Comparison of ENCODE assay signal across 8 cellular contexts in genomic region chr1:207823880-207824566, GRCh38.
A peak's percentile ranks its signal among the peaks of the same experiment; 100 is the strongest.
DNase-seq lines count a peak whose midpoint lies in the region; ATAC-seq and TF ChIP-seq lines count a peak whose summit lies in the region.

No MANE protein-coding gene starts in this region.

- no peak overlapping the region for H3K27ac Mint-ChIP-seq in GM23338
- H3K27ac Mint-ChIP-seq in activated CD8-positive, alpha-beta memory T cell treated with anti-CD3 and anti-CD28 coated beads, Interleukin-2, amount 10 ng/mL, durations not matched to agents 7 days and 5 days, result peak overlapping the region; percentile 100
- H3K27ac Mint-ChIP-seq in effector memory CD8-positive, alpha-beta T cell, result peak overlapping the region; percentile 99 to 100

- H3K9me3 Mint-ChIP-seq in GM23338, result no peaks in the 10 kb centered on the region
- H3K9me3 Mint-ChIP-seq in activated CD8-positive, alpha-beta memory T cell treated with anti-CD3 and anti-CD28 coated beads, Interleukin-2, amount 10 ng/mL, durations not matched to agents 7 days and 5 days (ENCODE audit: low read depth), result no peaks in the 10 kb centered on the region
- peaks cover 0 to 2% of the 10 kb centered on the region in 2 donors for H3K9me3 Mint-ChIP-seq in effector memory CD8-positive, alpha-beta T cell

- no peaks in the 10 kb centered on the region for H3K27me3 ChIP-seq in GM23338 (ENCODE audit: insufficient read depth)

- DNase-seq in DMS53 treated with DMSO at 0.1 percent for 48 hours (lab: John Stamatoyannopoulos, UW; ENCODE audit: unreplicated experiment) (peak; percentile 98), GM23338 (ENCODE audit: low spot score) (peak; percentile 81), NCI-H2196 treated with DMSO at 0.1 percent for 48 hours (lab: John Stamatoyannopoulos, UW; ENCODE audit: unreplicated experiment) (peak; percentile 76), mesenteric fat pad (ENCODE audit: low spot score) (peak; percentile 90), OCI-M1 (lab: John Stamatoyannopoulos, UW) (no peak)
- peak; percentile 85 for DNase-seq in activated CD8-positive, alpha-beta memory T cell treated with anti-CD3 and anti-CD28 coated beads, Interleukin-2, amount 10 ng/mL, durations not matched to agents 7 days and 5 days
- peak; percentile 56 to 64 (median 61) for DNase-seq in effector memory CD8-positive, alpha-beta T cell
- peak; percentile 32 for DNase-seq in stimulated activated CD8-positive, alpha-beta memory T cell treated with anti-CD3 and anti-CD28 coated beads, Interleukin-12 subunit alpha, Interleukin-12 subunit beta, amount 100 ng/mL, for 1 hour (ENCODE audit: low read depth)

- peak overlapping the region; percentile 8; the same call in 1 of the 3 replicates for H3K4me3 Mint-ChIP-seq in GM23338
- peak overlapping the region; percentile 83 for H3K4me3 Mint-ChIP-seq in activated CD8-positive, alpha-beta memory T cell treated with anti-CD3 and anti-CD28 coated beads, Interleukin-2, amount 10 ng/mL, durations not matched to agents 7 days and 5 days
- H3K4me3 Mint-ChIP-seq in effector memory CD8-positive, alpha-beta T cell, result peak overlapping the region; percentile 80 to 85

- H3K27me3 Mint-ChIP-seq in GM23338 (ENCODE audit: insufficient read depth, low read depth, poor library complexity), result peaks cover 5% of the 10 kb centered on the region
- no peaks in the 10 kb centered on the region for H3K27me3 Mint-ChIP-seq in activated CD8-positive, alpha-beta memory T cell treated with anti-CD3 and anti-CD28 coated beads, Interleukin-2, amount 10 ng/mL, durations not matched to agents 7 days and 5 days
- H3K27me3 Mint-ChIP-seq in effector memory CD8-positive, alpha-beta T cell, result no peaks in the 10 kb centered on the region

- H3K4me1 ChIP-seq in GM23338 (ENCODE audit: insufficient read depth), result no peaks in the 10 kb centered on the region

- no peaks in the 10 kb centered on the region for H3F3A ChIP-seq in GM23338 (replicated peaks; ENCODE audit: low read depth)

- CTCF ChIA-PET in activated CD8-positive, alpha-beta memory T cell treated with anti-CD3 and anti-CD28 coated beads, Interleukin-2, amount 10 ng/mL, durations not matched to agents 7 days and 5 days (lab: Charles Lee), result interaction anchor here (0.6 to 15.9 kb wide), 12 partner anchors 9 to 139 kb away, joined by 3 to 414 read pairs (median 4); no protein-coding TSS in a partner anchor

- no peaks in the 10 kb centered on the region for H3K9me2 ChIP-seq in GM23338 (ENCODE audit: insufficient read depth)

- H3K4me1 Mint-ChIP-seq in GM23338, result peaks cover 21% of the 10 kb centered on the region
- H3K4me1 Mint-ChIP-seq in activated CD8-positive, alpha-beta memory T cell treated with anti-CD3 and anti-CD28 coated beads, Interleukin-2, amount 10 ng/mL, durations not matched to agents 7 days and 5 days, result peaks cover 73% of the 10 kb centered on the region
- peaks cover 60 to 63% of the 10 kb centered on the region in 2 donors for H3K4me1 Mint-ChIP-seq in effector memory CD8-positive, alpha-beta T cell (ENCODE audit: low read depth in 2 of 2)

- H3K27ac ChIP-seq in GM23338 (ENCODE audit: low read depth), result no peak overlapping the region

- no peaks in the 10 kb centered on the region for H4K20me1 ChIP-seq in GM23338 (replicated peaks; ENCODE audit: insufficient read depth)

- peak; percentile 20 to 38; a peak in 2 of 4 replicates for TF ChIP-seq CTCF in GM23338 (conservative IDR thresholded peaks at IDR 0.05; ENCODE audit: low read depth in 2 of 2)

- no peak overlapping the region for H2AFZ ChIP-seq in GM23338

- no peak overlapping the region for H3K4me2 ChIP-seq in GM23338

- no peaks in the 10 kb centered on the region for H3K79me2 ChIP-seq in GM23338 (replicated peaks; ENCODE audit: insufficient read depth)

- H3K36me3 Mint-ChIP-seq in GM23338 (ENCODE audit: low read depth), result no peaks in the 10 kb centered on the region; the same call in 2 of the 3 replicates
- H3K36me3 Mint-ChIP-seq in activated CD8-positive, alpha-beta memory T cell treated with anti-CD3 and anti-CD28 coated beads, Interleukin-2, amount 10 ng/mL, durations not matched to agents 7 days and 5 days, result peaks cover 22% of the 10 kb centered on the region
- peaks cover 35% of the 10 kb centered on the region for H3K36me3 Mint-ChIP-seq in effector memory CD8-positive, alpha-beta T cell (ENCODE audit: insufficient read depth)

- H3K4me3 ChIP-seq in GM23338, result no peak overlapping the region

- no peaks in the 10 kb centered on the region for H3K36me3 ChIP-seq in GM23338 (ENCODE audit: insufficient read depth)

- ATAC-seq in GM23338, result peak; percentile 65
- peak; percentile 44 for ATAC-seq in activated CD8-positive, alpha-beta memory T cell treated with anti-CD3 and anti-CD28 coated beads, Interleukin-2, amount 10 ng/mL, durations not matched to agents 7 days and 5 days
- ATAC-seq in effector memory CD8-positive, alpha-beta T cell (replicated peaks), result peak; percentile 45

TF ChIP-seq in GM23338, 12 proteins besides CTCF, POLR2A, EP300 and RAD21:
- TF ChIP-seq REST (IDR thresholded peaks at IDR 0.05; ENCODE audit: unreplicated experiment) (no peak), CREB1 (CRISPR knock-in tag; IDR thresholded peaks at IDR 0.05; ENCODE audit: low read depth) (peak; percentile 91), POLR2AphosphoS5 (IDR thresholded peaks at IDR 0.05; ENCODE audit: low read depth) (no peak), ETS1 (IDR thresholded peaks at IDR 0.05) (no peak), STAT1 (IDR thresholded peaks at IDR 0.05; ENCODE audit: unreplicated experiment) (no peak)

Comparison
In these comparisons a context has a peak if more than half of its experiments do, and no peak if none do; other contexts are left out.
1. H3K4me3 Mint-ChIP-seq: peak in every context shown above with its lines; median percentile 83 in activated CD8-positive, alpha-beta memory T cell treated with anti-CD3 and anti-CD28 coated beads, Interleukin-2, amount 10 ng/mL, durations not matched to agents 7 days and 5 days; 82 in effector memory CD8-positive, alpha-beta T cell; 8 in GM23338.